ENCODE assay signal across 10 cellular contexts in genomic region chr12:93773122-93773871, GRCh38.
DNase-seq lines count a peak whose midpoint lies in the region; FAIRE-seq and TF ChIP-seq lines count a peak whose summit lies in the region.
"Had no signal": no experiment of that assay in that cellular context is flagged by ENCODE, and none has a peak within 500 bp of the region (broad histone marks: within the 10 kb centered on the region; RNA-seq: fewer than 3 reads in every experiment).

No MANE protein-coding gene starts in this region.

- no peak overlapping the region for H3K4me3 ChIP-seq in parathyroid adenoma (ENCODE audit: low read depth, low read length)
- H3K4me3 ChIP-seq: right lobe of liver had no signal

- H3K4me1 Mint-ChIP-seq in activated naive CD8-positive, alpha-beta T cell treated with anti-CD3 and anti-CD28 coated beads for 36 hours: peaks cover 20% of the 10 kb centered on the region
- peaks cover 39% of the 10 kb centered on the region for H3K4me1 Mint-ChIP-seq in nephron progenitor cell

- no peak for TF ChIP-seq CTCF in parathyroid adenoma (IDR thresholded peaks at IDR 0.05)
- TF ChIP-seq CTCF in nephron progenitor cell (IDR thresholded peaks at IDR 0.05): no peak

- no peaks in the 10 kb centered on the region for H3K27me3 ChIP-seq in parathyroid adenoma (ENCODE audit: control insufficient read depth, insufficient read depth, low read length)
- H3K27me3 ChIP-seq: right lobe of liver had no signal

- peaks cover 25% of the 10 kb centered on the region for H3K4me1 ChIP-seq in parathyroid adenoma

- peaks cover 33% of the 10 kb centered on the region for H3K36me3 Mint-ChIP-seq in activated naive CD8-positive, alpha-beta T cell treated with anti-CD3 and anti-CD28 coated beads for 36 hours
- H3K36me3 Mint-ChIP-seq in nephron progenitor cell (ENCODE audit: low read depth): no peaks in the 10 kb centered on the region

- H2AFZ ChIP-seq in parathyroid adenoma: peak overlapping the region; percentile 33

- no peak overlapping the region for H3K9ac ChIP-seq in parathyroid adenoma

- DNase-seq in EH (ENCODE audit: low read depth) (peak; percentile 55), NOMO-1 (lab: John Stamatoyannopoulos, UW; ENCODE audit: unreplicated experiment in 2 of 2) (peak; percentile 40 to 85), COR-L47 (lab: John Stamatoyannopoulos, UW) (no peak), nephron progenitor cell (no peak), glomerular visceral epithelial cell (ENCODE audit: extremely low spot score) (no peak), GM12892 (ENCODE audit: insufficient read length) (no peak)
- peak; percentile 40 for DNase-seq in activated naive CD8-positive, alpha-beta T cell treated with anti-CD3 and anti-CD28 coated beads for 36 hours
- DNase-seq: NCI-H510A treated with DMSO at 0.1 percent for 48 hours, right lobe of liver had no signal

- no peak overlapping the region for H3K4me2 ChIP-seq in parathyroid adenoma (ENCODE audit: low read length)

- peak overlapping the region; percentile 77 for H3K27ac Mint-ChIP-seq in activated naive CD8-positive, alpha-beta T cell treated with anti-CD3 and anti-CD28 coated beads for 36 hours
- no peak overlapping the region for H3K27ac Mint-ChIP-seq in nephron progenitor cell

- H3K36me3 ChIP-seq in parathyroid adenoma (ENCODE audit: control insufficient read depth, insufficient read depth, low read length): no peaks in the 10 kb centered on the region
- H3K36me3 ChIP-seq: right lobe of liver had no signal

- no peaks in the 10 kb centered on the region for H3K9me3 ChIP-seq in parathyroid adenoma (ENCODE audit: control insufficient read depth, low read length)
- H3K9me3 ChIP-seq: right lobe of liver had no signal

- H3K9me3 Mint-ChIP-seq in activated naive CD8-positive, alpha-beta T cell treated with anti-CD3 and anti-CD28 coated beads for 36 hours: peaks cover 15% of the 10 kb centered on the region
- H3K9me3 Mint-ChIP-seq in nephron progenitor cell: no peaks in the 10 kb centered on the region

- no peak overlapping the region for H3K27ac ChIP-seq in parathyroid adenoma
- H3K27ac ChIP-seq: right lobe of liver had no signal

- H3K79me2 ChIP-seq in parathyroid adenoma: peaks cover 34% of the 10 kb centered on the region

- no peak for TF ChIP-seq POLR2A in GM12892 (IDR thresholded peaks at IDR 0.05; ENCODE audit: low read depth, low read length)

- FAIRE-seq in GM12892 (lab: Jason Lieb, UNC): no peak

- H3K27me3 Mint-ChIP-seq in activated naive CD8-positive, alpha-beta T cell treated with anti-CD3 and anti-CD28 coated beads for 36 hours: no peaks in the 10 kb centered on the region
- peaks cover 6% of the 10 kb centered on the region for H3K27me3 Mint-ChIP-seq in nephron progenitor cell (ENCODE audit: low read depth, poor library complexity)

- H3K4me3 Mint-ChIP-seq in activated naive CD8-positive, alpha-beta T cell treated with anti-CD3 and anti-CD28 coated beads for 36 hours: peak overlapping the region; percentile 18
- H3K4me3 Mint-ChIP-seq in nephron progenitor cell: no peak overlapping the region

Comparison
In these comparisons a context has a peak if more than half of its experiments do, and no peak if none do; other contexts are left out.
1. DNase-seq: peak in EH (single experiment), NOMO-1 (2 of 2) and activated naive CD8-positive, alpha-beta T cell treated with anti-CD3 and anti-CD28 coated beads for 36 hours (single experiment); none in COR-L47 (single experiment), nephron progenitor cell (single experiment), glomerular visceral epithelial cell (single experiment) and GM12892 (single experiment).